In genomic region chr1:181099152-181100014, GRCh38 we compare ENCODE assay signal across 7 cellular contexts. TPM values are rescaled to one million over a fixed set of nuclear protein-coding genes. Genes with fewer than 3 reads are reported as not detected.
DNase-seq lines count a peak whose midpoint lies in the region; ATAC-seq lines count a peak whose summit lies in the region.

No MANE protein-coding gene starts in this region.

- peak overlapping the region; percentile 51 for H3K9ac ChIP-seq in HUES6 (ENCODE audit: low read length)

- H3K27ac ChIP-seq in HUES6 (ENCODE audit: low read depth, low read length): no peak overlapping the region

- peaks cover 83% of the 10 kb centered on the region for H3K27me3 ChIP-seq in HUES6 (ENCODE audit: control insufficient read depth, insufficient read depth, low read length)

- H3K36me3 Mint-ChIP-seq in activated CD4-positive, alpha-beta memory T cell treated with anti-CD3 and anti-CD28 coated beads, Interleukin-2, amount 10 ng/mL, durations not matched to agents 7 days and 5 days (ENCODE audit: low read depth): peaks cover 16% of the 10 kb centered on the region
- H3K36me3 Mint-ChIP-seq in memory B cell: peaks cover 9% of the 10 kb centered on the region

- POLR2A ChIA-PET in activated CD4-positive, alpha-beta memory T cell treated with anti-CD3 and anti-CD28 coated beads, Interleukin-2, amount 10 ng/mL, durations not matched to agents 7 days and 5 days (lab: Charles Lee): interaction anchor here (0.8 to 13.2 kb wide), 13 partner anchors 11 to 76 kb away, joined by 3 to 374 read pairs (median 4); partner anchors contain the start of genes IER5 and STX6

- peak overlapping the region; percentile 54 for H3K4me3 Mint-ChIP-seq in activated CD4-positive, alpha-beta memory T cell treated with anti-CD3 and anti-CD28 coated beads, Interleukin-2, amount 10 ng/mL, durations not matched to agents 7 days and 5 days
- peak overlapping the region; percentile 12 for H3K4me3 Mint-ChIP-seq in memory B cell

- H3K4me1 Mint-ChIP-seq in activated CD4-positive, alpha-beta memory T cell treated with anti-CD3 and anti-CD28 coated beads, Interleukin-2, amount 10 ng/mL, durations not matched to agents 7 days and 5 days: peaks cover 90% of the 10 kb centered on the region
- peaks cover 34% of the 10 kb centered on the region for H3K4me1 Mint-ChIP-seq in memory B cell

- H3K4me3 ChIP-seq in HUES6 (ENCODE audit: low read depth, low read length): peak overlapping the region; percentile 28; the same call in 1 of the 2 replicates

- H3K27me3 Mint-ChIP-seq in activated CD4-positive, alpha-beta memory T cell treated with anti-CD3 and anti-CD28 coated beads, Interleukin-2, amount 10 ng/mL, durations not matched to agents 7 days and 5 days: no peaks in the 10 kb centered on the region
- H3K27me3 Mint-ChIP-seq in memory B cell: no peaks in the 10 kb centered on the region

- H3K9me3 ChIP-seq in HUES6 (ENCODE audit: control insufficient read depth, insufficient read depth, low read depth, low read length): no peaks in the 10 kb centered on the region

- DNase-seq in activated CD4-positive, alpha-beta memory T cell treated with anti-CD3 and anti-CD28 coated beads, Interleukin-2, amount 10 ng/mL, durations not matched to agents 7 days and 5 days: peak; percentile 55
- no peak for DNase-seq in memory B cell (ENCODE audit: low spot score in 2 of 2)
- DNase-seq in islet precursor cell: no peak
- no peak for DNase-seq in amygdala (lab: John Stamatoyannopoulos, UW)

- no peaks in the 10 kb centered on the region for H3K9me3 Mint-ChIP-seq in activated CD4-positive, alpha-beta memory T cell treated with anti-CD3 and anti-CD28 coated beads, Interleukin-2, amount 10 ng/mL, durations not matched to agents 7 days and 5 days
- no peaks in the 10 kb centered on the region for H3K9me3 Mint-ChIP-seq in memory B cell

- H3K36me3 ChIP-seq in HUES6 (ENCODE audit: control insufficient read depth, insufficient read depth, low read length): no peaks in the 10 kb centered on the region

- H3K27ac Mint-ChIP-seq in activated CD4-positive, alpha-beta memory T cell treated with anti-CD3 and anti-CD28 coated beads, Interleukin-2, amount 10 ng/mL, durations not matched to agents 7 days and 5 days: peak overlapping the region; percentile 90
- H3K27ac Mint-ChIP-seq in memory B cell: peak overlapping the region; percentile 9

- ATAC-seq in GM18502 (IDR thresholded peaks at IDR 0.05; ENCODE audit: poor library complexity, unreplicated experiment) (peak; percentile 72), GM21528 (IDR thresholded peaks at IDR 0.05; ENCODE audit: low FRiP score, unreplicated experiment) (peak; percentile 61), memory B cell (ENCODE audit: low read depth) (no peak)

- CTCF ChIA-PET in activated CD4-positive, alpha-beta memory T cell treated with anti-CD3 and anti-CD28 coated beads, Interleukin-2, amount 10 ng/mL, durations not matched to agents 7 days and 5 days (lab: Charles Lee): interaction anchor here (1.5 to 4.5 kb wide), 4 partner anchors 8 to 61 kb away, joined by 5 to 25 read pairs (median 12); no protein-coding TSS in a partner anchor

- H3K4me1 ChIP-seq in HUES6 (ENCODE audit: control insufficient read depth, insufficient read depth, low read length): peaks cover 88% of the 10 kb centered on the region

RNA-seq across cellular contexts. Expression of gene IER5, which starts 10.9 kb away (rescaled TPM):
- total RNA-seq in activated CD4-positive, alpha-beta memory T cell treated with anti-CD3 and anti-CD28 coated beads, Interleukin-2, amount 10 ng/mL, durations not matched to agents 7 days and 5 days: 10 to 100 TPM; 41.6 to 43.9 TPM
